Comparison of ENCODE assay signal across 1 cellular context in the genomic region with DNA sequence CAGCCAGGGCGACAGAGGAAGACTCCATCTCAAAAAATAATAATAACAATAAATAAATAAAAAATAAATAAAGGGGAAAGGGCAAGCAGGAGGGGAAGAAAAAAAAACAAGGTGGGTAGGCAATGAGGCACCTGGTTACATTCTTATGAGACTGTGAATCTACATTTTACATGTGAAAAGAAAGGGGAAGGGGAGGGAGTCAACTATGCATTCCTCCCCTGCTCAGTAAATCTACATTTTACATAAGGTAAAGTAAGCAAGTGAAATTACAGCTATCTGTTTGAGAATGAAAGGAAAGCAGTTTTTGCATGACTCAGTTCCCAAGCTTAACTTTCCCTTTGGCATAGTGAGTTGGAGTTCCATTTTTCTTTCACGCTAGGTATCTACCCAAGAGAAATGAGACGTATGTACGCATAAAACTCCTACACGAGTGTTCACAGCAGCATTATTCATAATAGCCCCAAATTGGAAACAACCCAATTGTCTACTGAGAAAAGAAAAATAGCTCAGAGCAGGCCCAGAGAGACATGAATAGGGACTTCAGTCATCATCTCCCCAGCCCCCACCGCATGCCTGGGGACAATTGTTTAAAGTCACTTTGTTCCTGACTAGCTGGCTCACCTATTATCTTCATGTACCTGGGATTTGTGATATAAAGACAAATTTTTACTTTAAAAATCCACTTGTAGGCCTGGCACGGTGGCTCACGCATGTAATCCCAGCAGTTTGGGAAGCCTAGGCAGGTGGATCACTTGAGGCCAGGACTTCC.
TF ChIP-seq lines count a peak whose summit lies in the region.

No MANE protein-coding gene starts in this region.

TF ChIP-seq in endothelial cell of umbilical vein, 7 proteins besides CTCF, POLR2A, EP300 and RAD21:
- no peak for TF ChIP-seq MAX (IDR thresholded peaks at IDR 0.05; ENCODE audit: insufficient read depth, insufficient read length)
- TF ChIP-seq MYC (IDR thresholded peaks at IDR 0.05; ENCODE audit: low read depth, low read length): no peak
- no peak for TF ChIP-seq JUN (IDR thresholded peaks at IDR 0.05; ENCODE audit: borderline replicate concordance, insufficient read depth, insufficient read length, low read depth)
- TF ChIP-seq EZH2 (IDR thresholded peaks at IDR 0.05; ENCODE audit: borderline replicate concordance, low read depth, low read length, severe bottlenecking): no peak
- no peak for TF ChIP-seq POLR2AphosphoS5 (IDR thresholded peaks at IDR 0.05; ENCODE audit: insufficient read depth, low read depth, low read length)
- no peak for TF ChIP-seq GATA2 (IDR thresholded peaks at IDR 0.05; ENCODE audit: insufficient read depth, insufficient read length, low read depth, low read length)
- TF ChIP-seq FOS (IDR thresholded peaks at IDR 0.05; ENCODE audit: borderline replicate concordance, insufficient read depth, low read length): no peak
